ENCODE assay signal across 13 cellular contexts in genomic region chr13:33262554-33262953, GRCh38. TPM values are rescaled to one million over a fixed set of nuclear protein-coding genes. Genes with fewer than 3 reads are reported as not detected.
DNase-seq lines count a peak whose midpoint lies in the region; ATAC-seq and TF ChIP-seq lines count a peak whose summit lies in the region.
"Had no signal": no experiment of that assay in that cellular context is flagged by ENCODE, and none has a peak within 500 bp of the region (broad histone marks: within the 10 kb centered on the region; RNA-seq: fewer than 3 reads in every experiment).

No MANE protein-coding gene starts in this region.

- DNase-seq in CD14-positive monocyte (ENCODE audit: low spot score), result no peak
- DNase-seq in kidney tubule cell (ENCODE audit: low spot score), result no peak
- DNase-seq in amygdala (lab: John Stamatoyannopoulos, UW), result no peak
- DNase-seq in medulla oblongata (ENCODE audit: extremely low spot score), result no peak
- DNase-seq: activated CD8-positive, alpha-beta memory T cell treated with anti-CD3 and anti-CD28 coated beads for 24 hours; activated effector memory CD4-positive, alpha-beta T cell treated with anti-CD3 and anti-CD28 coated beads, Interleukin-2, amount 50 U/mL, for 16 hours; brain microvascular endothelial cell; DND-41; MM.1S had no signal

- H3K27ac ChIP-seq in angular gyrus (ENCODE audit: low read depth, low read length) (peak overlapping the region; percentile 74), layer of hippocampus (ENCODE audit: low read depth, low read length) (peak overlapping the region; percentile 75)
- H3K27ac ChIP-seq: brain microvascular endothelial cell had no signal

- no peak for ATAC-seq in HG03565 (IDR thresholded peaks at IDR 0.05; ENCODE audit: unreplicated experiment)

- H3K4me3 Mint-ChIP-seq in CD14-positive monocyte, result no peak overlapping the region

- peaks cover 27% of the 10 kb centered on the region for H3K4me1 Mint-ChIP-seq in CD14-positive monocyte

- intact Hi-C loops in CD14-positive monocyte (cut with micrococcal nuclease), result no loop called here

- H3K4me1 ChIP-seq in skeletal muscle satellite cell (ENCODE audit: control insufficient read depth, insufficient read depth, low read length), result peaks cover 95% of the 10 kb centered on the region

- H3K9me3 ChIP-seq in skeletal muscle satellite cell (replicated peaks; ENCODE audit: low read length), result no peaks in the 10 kb centered on the region

- H3K27me3 ChIP-seq in layer of hippocampus (ENCODE audit: control insufficient read depth, insufficient read depth, low read length) (no peaks in the 10 kb centered on the region), skeletal muscle satellite cell (ENCODE audit: control insufficient read depth, insufficient read depth, low read length) (no peaks in the 10 kb centered on the region)
- H3K27me3 ChIP-seq: brain microvascular endothelial cell had no signal

- peaks cover 41% of the 10 kb centered on the region for H3K36me3 ChIP-seq in skeletal muscle satellite cell (ENCODE audit: insufficient read depth, low read length)

- no peaks in the 10 kb centered on the region for H3K27me3 Mint-ChIP-seq in CD14-positive monocyte (ENCODE audit: low read depth in 3 of 3)

- H3K9me3 Mint-ChIP-seq in CD14-positive monocyte, result no peaks in the 10 kb centered on the region

- no peak overlapping the region for H3K4me2 ChIP-seq in skeletal muscle satellite cell (ENCODE audit: low read length)

- H3K4me3 ChIP-seq in skeletal muscle satellite cell (ENCODE audit: low read length), result no peak overlapping the region

- peak overlapping the region; percentile 58 for H3K9ac ChIP-seq in skeletal muscle satellite cell (ENCODE audit: low read depth, low read length)

- H3K36me3 Mint-ChIP-seq in CD14-positive monocyte, result no peaks in the 10 kb centered on the region

- H3K27ac Mint-ChIP-seq in CD14-positive monocyte, result peak overlapping the region; percentile 7 to 89 (median 37)

- no peak for TF ChIP-seq CTCF in CD14-positive monocyte (IDR thresholded peaks at IDR 0.05)

RNA-seq across cellular contexts. Expression of gene STARD13, which starts 23.0 kb away (rescaled TPM):
- polyA plus RNA-seq in CD14-positive monocyte, result under 1 TPM; 0.37 to 0.60 TPM
- total RNA-seq in skeletal muscle satellite cell (2012; rRNA removed), result 19.5 and 35.4 TPM in 2 replicates
